ENCODE assay signal across 8 cellular contexts in the genomic region with DNA sequence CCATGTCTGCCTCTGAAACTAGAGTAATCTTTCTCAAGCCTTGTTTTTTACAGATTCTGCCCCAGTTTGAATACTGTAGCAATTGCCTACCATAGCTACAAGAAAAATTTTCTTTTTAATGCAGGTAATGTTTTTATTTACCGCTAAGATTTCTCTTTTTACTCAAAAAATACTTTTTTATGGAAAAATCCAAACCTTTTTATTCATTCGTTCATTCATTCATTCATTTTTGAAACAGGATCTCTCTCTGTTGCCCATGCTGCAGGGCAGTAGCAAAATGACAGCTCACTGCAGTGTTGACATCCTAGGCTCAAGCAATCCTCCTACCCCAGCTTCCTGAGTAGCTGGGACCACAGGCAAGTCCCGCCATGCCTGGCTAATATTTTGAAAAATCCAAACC. TPM values are rescaled to one million over a fixed set of nuclear protein-coding genes. Genes with fewer than 3 reads are reported as not detected.
A peak's percentile ranks its signal among the peaks of the same experiment; 100 is the strongest.
DNase-seq lines count a peak whose midpoint lies in the region; ATAC-seq and TF ChIP-seq lines count a peak whose summit lies in the region.

No MANE protein-coding gene starts in this region.

- H3K9ac ChIP-seq in BLaER1, result peak overlapping the region; percentile 91; the same call in 1 of the 2 replicates
- no peak overlapping the region for H3K9ac ChIP-seq in IMR-90 (ENCODE audit: low read depth, low read length)

- no peak overlapping the region for H2AK9ac ChIP-seq in IMR-90 (replicated peaks; ENCODE audit: low read depth, low read length, poor library complexity)

- H3K4me3 ChIP-seq in BLaER1 (peak overlapping the region; percentile 93), IMR-90 (ENCODE audit: insufficient read depth, low read depth, low read length) (no peak overlapping the region)

- H3K27ac Mint-ChIP-seq in central memory CD8-positive, alpha-beta T cell (ENCODE audit: low read depth), result peak overlapping the region; percentile 32
- H3K27ac Mint-ChIP-seq in naive thymus-derived CD8-positive, alpha-beta T cell, result peak overlapping the region in 7 of 10 donors; percentile 25 to 84 (median 55)

- H4K8ac ChIP-seq in IMR-90 (ENCODE audit: low read depth in 2 of 2, low read length in 2 of 2), result no peak overlapping the region

- no peaks in the 10 kb centered on the region for H3K27me3 ChIP-seq in BLaER1
- peaks cover 19% of the 10 kb centered on the region for H3K27me3 ChIP-seq in IMR-90 (ENCODE audit: control insufficient read depth, insufficient read depth, low read length)
- H3K27me3 ChIP-seq in foreskin keratinocyte, result peaks cover 17% of the 10 kb centered on the region

- intact Hi-C loops in IMR-90 (cut with micrococcal nuclease), result loop anchor here (5.0 kb wide), 1 partner anchor 168 kb away; the partner anchor contains the start of gene MRGPRF

- H3K4me1 ChIP-seq in BLaER1 (peaks cover 52% of the 10 kb centered on the region), IMR-90 (ENCODE audit: control insufficient read depth, insufficient read depth, low read length) (peaks cover 10% of the 10 kb centered on the region), foreskin keratinocyte (peaks cover 7% of the 10 kb centered on the region)

- H3K23ac ChIP-seq in IMR-90 (ENCODE audit: low read depth, low read length), result no peak overlapping the region

- H3K36me3 ChIP-seq in BLaER1, result no peaks in the 10 kb centered on the region
- no peaks in the 10 kb centered on the region for H3K36me3 ChIP-seq in IMR-90 (ENCODE audit: control insufficient read depth, insufficient read depth, low read length)

- H2AK5ac ChIP-seq in IMR-90 (ENCODE audit: low read depth, low read length), result no peak overlapping the region

- H3K14ac ChIP-seq in IMR-90 (replicated peaks; ENCODE audit: low read depth, low read length), result no peak overlapping the region

- H3K9me3 Mint-ChIP-seq in central memory CD8-positive, alpha-beta T cell, result no peaks in the 10 kb centered on the region
- no peaks in the 10 kb centered on the region for H3K9me3 Mint-ChIP-seq in naive thymus-derived CD8-positive, alpha-beta T cell

- no peak overlapping the region for H2BK5ac ChIP-seq in IMR-90 (ENCODE audit: low read depth, low read length, poor library complexity, severe bottlenecking)

- H4K20me1 ChIP-seq in BLaER1 (no peaks in the 10 kb centered on the region; the same call in 1 of the 2 replicates), IMR-90 (ENCODE audit: insufficient read depth, low read length) (peaks cover 7% of the 10 kb centered on the region)

- BruUV-seq in IMR-90 (replicated peaks; lab: Mats Ljungman, UMichigan), result no TSS peak

- peak overlapping the region; percentile 98 for H3K4me2 ChIP-seq in BLaER1
- no peak overlapping the region for H3K4me2 ChIP-seq in IMR-90 (ENCODE audit: low read depth, low read length)

- no peaks in the 10 kb centered on the region for H3K9me3 ChIP-seq in BLaER1
- no peaks in the 10 kb centered on the region for H3K9me3 ChIP-seq in IMR-90 (ENCODE audit: control insufficient read depth, insufficient read depth, low read length)

- peaks cover 29% of the 10 kb centered on the region for H3K4me1 Mint-ChIP-seq in central memory CD8-positive, alpha-beta T cell
- peaks cover 10 to 32% (median 24%) of the 10 kb centered on the region in 4 donors for H3K4me1 Mint-ChIP-seq in naive thymus-derived CD8-positive, alpha-beta T cell

- H3K4me3 Mint-ChIP-seq in central memory CD8-positive, alpha-beta T cell, result peak overlapping the region; percentile 81
- peak overlapping the region; percentile 84 to 98 (median 94) for H3K4me3 Mint-ChIP-seq in naive thymus-derived CD8-positive, alpha-beta T cell

- no peaks in the 10 kb centered on the region for H3K27me3 Mint-ChIP-seq in central memory CD8-positive, alpha-beta T cell
- H3K27me3 Mint-ChIP-seq in naive thymus-derived CD8-positive, alpha-beta T cell, result peaks cover 0 to 1% (median 0%) of the 10 kb centered on the region in 5 donors

- TF ChIP-seq CTCF in IMR-90 (conservative IDR thresholded peaks at IDR 0.05; ENCODE audit: low read depth, low read length), result no peak
- TF ChIP-seq CTCF in foreskin keratinocyte (conservative IDR thresholded peaks at IDR 0.05), result no peak

- no peak overlapping the region for H2BK15ac ChIP-seq in IMR-90 (ENCODE audit: low read depth, low read length)

- CTCF ChIA-PET in IMR-90 (lab: Yijun Ruan, JAX), result no interaction called here

- no peak for TF ChIP-seq POLR2A in IMR-90 (IDR thresholded peaks at IDR 0.05; ENCODE audit: low read depth, low read length)

- H3K79me1 ChIP-seq in IMR-90 (ENCODE audit: low read depth in 1 of 2, low read length in 2 of 2), result peaks cover 7 to 24% of the 10 kb centered on the region in 2 experiments; a peak in 3 of 4 replicates

- H3K18ac ChIP-seq in IMR-90 (ENCODE audit: low read depth, low read length), result no peak overlapping the region

- POLR2A ChIA-PET in IMR-90 (lab: Charles Lee; ENCODE audit: unreplicated experiment), result no interaction called here
- POLR2A ChIA-PET in naive thymus-derived CD8-positive, alpha-beta T cell (lab: Charles Lee), result interaction anchor here (2.2 to 3.8 kb wide), 2 partner anchors 18 to 46 kb away, joined by 5 to 72 read pairs; no protein-coding TSS in a partner anchor

- H2BK120ac ChIP-seq in IMR-90 (ENCODE audit: low read depth, low read length), result no peak overlapping the region

- in situ Hi-C loops in IMR-90 (cut with MboI; ENCODE audit: low sequenced_read_pairs), result no loop called here

- peaks cover 13% of the 10 kb centered on the region for H3K36me3 Mint-ChIP-seq in central memory CD8-positive, alpha-beta T cell (ENCODE audit: insufficient read depth)
- no peaks in the 10 kb centered on the region for H3K36me3 Mint-ChIP-seq in naive thymus-derived CD8-positive, alpha-beta T cell

- DNase-seq in IMR-90, result no peak
- no peak for DNase-seq in central memory CD8-positive, alpha-beta T cell (ENCODE audit: low spot score in 2 of 2)
- DNase-seq in naive thymus-derived CD8-positive, alpha-beta T cell, result no peak
- DNase-seq in Kasumi-1 (lab: John Stamatoyannopoulos, UW), result no peak
- no peak for DNase-seq in NCI-H526 (lab: John Stamatoyannopoulos, UW)
- no peak for DNase-seq in foreskin keratinocyte

- H4K91ac ChIP-seq in IMR-90 (ENCODE audit: insufficient read depth, low read depth, low read length), result no peak overlapping the region

- no peak overlapping the region for H4K5ac ChIP-seq in IMR-90 (ENCODE audit: low read depth, low read length)

- TF ChIP-seq RAD21 in IMR-90 (IDR thresholded peaks at IDR 0.05; ENCODE audit: low read length), result no peak

- H3K9me1 ChIP-seq in IMR-90 (ENCODE audit: insufficient read depth, low read length), result no peaks in the 10 kb centered on the region

- 100% methylated on average over 1 of the region's 3 CpGs for whole genome bisulfite sequencing in IMR-90 (ENCODE audit: extremely low coverage in 2 of 2, insufficient read length in 1 of 2), 2 experiments

- H3K56ac ChIP-seq in IMR-90 (ENCODE audit: extremely low read depth, insufficient read depth, low read length), result no peak overlapping the region

- H2AFZ ChIP-seq in IMR-90 (replicated peaks; ENCODE audit: low read length, poor library complexity), result peak overlapping the region; percentile 90

- H3K4ac ChIP-seq in IMR-90 (ENCODE audit: low read depth, low read length), result no peak overlapping the region

- H3K27ac ChIP-seq in BLaER1 (peak overlapping the region; percentile 96; the same call in 1 of the 2 replicates), IMR-90 (ENCODE audit: insufficient read depth, low read length) (no peak overlapping the region), foreskin keratinocyte (no peak overlapping the region)

- H2BK20ac ChIP-seq in IMR-90 (ENCODE audit: low read depth, low read length), result no peak overlapping the region

- ATAC-seq in IMR-90 (ENCODE audit: low read depth) (no peak), GM21528 (IDR thresholded peaks at IDR 0.05; ENCODE audit: low FRiP score, unreplicated experiment) (no peak), foreskin keratinocyte (no peak)
- no peak for ATAC-seq in central memory CD8-positive, alpha-beta T cell (replicated peaks; ENCODE audit: extremely low read depth, poor library complexity, severe bottlenecking)
- ATAC-seq in naive thymus-derived CD8-positive, alpha-beta T cell, result no peak

- dilution Hi-C loops in IMR-90 (cut with HindIII; ENCODE audit: low sequenced_read_pairs, unreplicated experiment), result no loop called here

TF ChIP-seq in IMR-90, 13 proteins besides CTCF, POLR2A, EP300 and RAD21 (continues in another document):
- no peak for TF ChIP-seq RFX5 (IDR thresholded peaks at IDR 0.05; ENCODE audit: low read depth, low read length)
- TF ChIP-seq FOS (IDR thresholded peaks at IDR 0.05; ENCODE audit: low read depth, low read length), result no peak
- TF ChIP-seq, protein P1, sequence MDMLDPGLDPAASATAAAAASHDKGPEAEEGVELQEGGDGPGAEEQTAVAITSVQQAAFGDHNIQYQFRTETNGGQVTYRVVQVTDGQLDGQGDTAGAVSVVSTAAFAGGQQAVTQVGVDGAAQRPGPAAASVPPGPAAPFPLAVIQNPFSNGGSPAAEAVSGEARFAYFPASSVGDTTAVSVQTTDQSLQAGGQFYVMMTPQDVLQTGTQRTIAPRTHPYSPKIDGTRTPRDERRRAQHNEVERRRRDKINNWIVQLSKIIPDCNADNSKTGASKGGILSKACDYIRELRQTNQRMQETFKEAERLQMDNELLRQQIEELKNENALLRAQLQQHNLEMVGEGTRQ (IDR thresholded peaks at IDR 0.05; ENCODE audit: low read depth, low read length), result no peak

RNA-seq across cellular contexts. Expression of gene CPT1A, which starts 2.7 kb away (rescaled TPM):
- total RNA-seq in IMR-90 (2012; rRNA removed), result 18.6 and 21.3 TPM in 2 replicates
- 12.8 and 15.4 TPM in 2 replicates for polyA plus RNA-seq in IMR-90 (2012; rRNA removed)
- polyA plus RNA-seq in IMR-90 (2012; cell fraction: cytosol; rRNA removed), result 8.4 and 13.6 TPM in 2 replicates
- 15.5 and 18.3 TPM in 2 replicates for polyA plus RNA-seq in IMR-90 (2012; cell fraction: nucleus; rRNA removed; ENCODE audit: low replicate concordance)
- total RNA-seq in naive thymus-derived CD8-positive, alpha-beta T cell, result 10 to 100 TPM; 23.3 to 34.4 TPM
- polyA plus RNA-seq in naive thymus-derived CD8-positive, alpha-beta T cell, result 1 to 10 TPM; 3.1 to 4.7 (median 3.4) TPM
- 16.0 and 18.8 TPM in 2 replicates for total RNA-seq in foreskin keratinocyte
- polyA plus RNA-seq in foreskin keratinocyte, result 5.3 and 8.0 TPM in 2 replicates

RNA-seq across cellular contexts. Expression of gene MRPL21, which starts 59.3 kb away (rescaled TPM):
- total RNA-seq in IMR-90 (2012; rRNA removed) (19.2 and 21.7 TPM in 2 replicates), foreskin keratinocyte (75.4 and 95.3 TPM in 2 replicates)
- polyA plus RNA-seq in IMR-90 (2012; rRNA removed) (26.3 and 29.6 TPM in 2 replicates), foreskin keratinocyte (106 and 144 TPM in 2 replicates)
- 36.4 and 38.7 TPM in 2 replicates for polyA plus RNA-seq in IMR-90 (2012; cell fraction: cytosol; rRNA removed)
- polyA plus RNA-seq in IMR-90 (2012; cell fraction: nucleus; rRNA removed; ENCODE audit: low replicate concordance), result 16.0 and 26.8 TPM in 2 replicates
- 10 to 100 TPM; 40.7 to 41.4 TPM for total RNA-seq in naive thymus-derived CD8-positive, alpha-beta T cell
- polyA plus RNA-seq in naive thymus-derived CD8-positive, alpha-beta T cell, result 100 to 1,000 TPM; 109 to 134 (median 127) TPM

RNA-seq across cellular contexts. Expression of gene IGHMBP2, which starts 59.3 kb away (rescaled TPM):
- total RNA-seq in IMR-90 (2012; rRNA removed) (3.9 and 4.5 TPM in 2 replicates), foreskin keratinocyte (10.8 and 13.0 TPM in 2 replicates)
- polyA plus RNA-seq in IMR-90 (2012; rRNA removed) (11.1 and 11.3 TPM in 2 replicates), foreskin keratinocyte (9.1 and 11.6 TPM in 2 replicates)
- 4.8 and 8.3 TPM in 2 replicates for polyA plus RNA-seq in IMR-90 (2012; cell fraction: cytosol; rRNA removed)
- 28.8 and 56.0 TPM in 2 replicates for polyA plus RNA-seq in IMR-90 (2012; cell fraction: nucleus; rRNA removed; ENCODE audit: low replicate concordance)
- total RNA-seq in naive thymus-derived CD8-positive, alpha-beta T cell, result 10 to 100 TPM; 28.5 to 32.5 TPM
- 10 to 100 TPM in 1 of 3 donors, 1 to 10 TPM in 2; 5.1 to 10.5 (median 6.0) TPM for polyA plus RNA-seq in naive thymus-derived CD8-positive, alpha-beta T cell
